1 cellular context compared by ENCODE assay signal in genomic region chr2:42809876-42810125, GRCh38.
TF ChIP-seq lines count a peak whose summit lies in the region.

No MANE protein-coding gene starts in this region.

TF ChIP-seq in K562, 482 proteins besides CTCF, POLR2A, EP300 and RAD21 (continued from another document and continues in another):
- no peak for TF ChIP-seq ZBED1 (IDR thresholded peaks at IDR 0.05)
- no peak for TF ChIP-seq KAT2B (IDR thresholded peaks at IDR 0.05; ENCODE audit: low read depth, low read length)
- no peak for TF ChIP-seq PATZ1 (CRISPR knock-in tag; IDR thresholded peaks at IDR 0.05; ENCODE audit: borderline replicate concordance)
- TF ChIP-seq FIP1L1 (IDR thresholded peaks at IDR 0.05; ENCODE audit: low read depth, low read length, poor library complexity, severe bottlenecking): peak; percentile 27
- TF ChIP-seq MCM3 (IDR thresholded peaks at IDR 0.05): no peak
- TF ChIP-seq E2F6 (IDR thresholded peaks at IDR 0.05; ENCODE audit: borderline replicate concordance in 1 of 2, extremely low read depth in 1 of 2, insufficient read depth in 1 of 2, insufficient read length in 1 of 2, low read depth in 1 of 2, low read length in 1 of 2, poor library complexity in 1 of 2, severe bottlenecking in 1 of 2): peak in 1 of 2 experiments; percentile 72
- peak; percentile 52; the same call in 1 of the 2 replicates for TF ChIP-seq CXXC5 (CRISPR knock-in tag; IDR thresholded peaks at IDR 0.05)
- TF ChIP-seq ZNF766 (CRISPR knock-in tag; conservative IDR thresholded peaks at IDR 0.05): 0 out of 2 replicates have a peak, but pooled peaks have one; percentile 1
- TF ChIP-seq, protein P1, sequence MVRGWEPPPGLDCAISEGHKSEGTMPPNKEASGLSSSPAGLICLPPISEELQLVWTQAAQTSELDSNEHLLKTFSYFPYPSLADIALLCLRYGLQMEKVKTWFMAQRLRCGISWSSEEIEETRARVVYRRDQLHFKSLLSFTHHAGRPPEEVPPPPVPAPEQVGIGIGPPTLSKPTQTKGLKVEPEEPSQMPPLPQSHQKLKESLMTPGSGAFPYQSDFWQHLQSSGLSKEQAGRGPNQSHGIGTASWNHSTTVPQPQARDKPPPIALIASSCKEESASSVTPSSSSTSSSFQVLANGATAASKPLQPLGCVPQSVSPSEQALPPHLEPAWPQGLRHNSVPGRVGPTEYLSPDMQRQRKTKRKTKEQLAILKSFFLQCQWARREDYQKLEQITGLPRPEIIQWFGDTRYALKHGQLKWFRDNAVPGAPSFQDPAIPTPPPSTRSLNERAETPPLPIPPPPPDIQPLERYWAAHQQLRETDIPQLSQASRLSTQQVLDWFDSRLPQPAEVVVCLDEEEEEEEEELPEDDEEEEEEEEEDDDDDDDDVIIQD (CRISPR knock-in tag; IDR thresholded peaks at IDR 0.05): no peak
- no peak for TF ChIP-seq HNRNPLL (IDR thresholded peaks at IDR 0.05; ENCODE audit: low read depth, low read length, poor library complexity, severe bottlenecking)
- no peak for TF ChIP-seq ZNF444 (CRISPR knock-in tag; IDR thresholded peaks at IDR 0.05)
- TF ChIP-seq NR2C2 (CRISPR knock-in tag; IDR thresholded peaks at IDR 0.05): no peak
- TF ChIP-seq NR2C2 (tag; IDR thresholded peaks at IDR 0.05): peak; percentile 7; the same call in 1 of the 2 replicates
- TF ChIP-seq HOXB6 (CRISPR knock-in tag; IDR thresholded peaks at IDR 0.05; ENCODE audit: borderline replicate concordance): no peak
- no peak for TF ChIP-seq EWSR1 (IDR thresholded peaks at IDR 0.05; ENCODE audit: borderline replicate concordance, low read depth, partially characterized antibody)
- no peak for TF ChIP-seq CREM (IDR thresholded peaks at IDR 0.05; ENCODE audit: low read depth)
- no peak for TF ChIP-seq ZBTB12 (CRISPR knock-in tag; IDR thresholded peaks at IDR 0.05)
- TF ChIP-seq, protein P2, sequence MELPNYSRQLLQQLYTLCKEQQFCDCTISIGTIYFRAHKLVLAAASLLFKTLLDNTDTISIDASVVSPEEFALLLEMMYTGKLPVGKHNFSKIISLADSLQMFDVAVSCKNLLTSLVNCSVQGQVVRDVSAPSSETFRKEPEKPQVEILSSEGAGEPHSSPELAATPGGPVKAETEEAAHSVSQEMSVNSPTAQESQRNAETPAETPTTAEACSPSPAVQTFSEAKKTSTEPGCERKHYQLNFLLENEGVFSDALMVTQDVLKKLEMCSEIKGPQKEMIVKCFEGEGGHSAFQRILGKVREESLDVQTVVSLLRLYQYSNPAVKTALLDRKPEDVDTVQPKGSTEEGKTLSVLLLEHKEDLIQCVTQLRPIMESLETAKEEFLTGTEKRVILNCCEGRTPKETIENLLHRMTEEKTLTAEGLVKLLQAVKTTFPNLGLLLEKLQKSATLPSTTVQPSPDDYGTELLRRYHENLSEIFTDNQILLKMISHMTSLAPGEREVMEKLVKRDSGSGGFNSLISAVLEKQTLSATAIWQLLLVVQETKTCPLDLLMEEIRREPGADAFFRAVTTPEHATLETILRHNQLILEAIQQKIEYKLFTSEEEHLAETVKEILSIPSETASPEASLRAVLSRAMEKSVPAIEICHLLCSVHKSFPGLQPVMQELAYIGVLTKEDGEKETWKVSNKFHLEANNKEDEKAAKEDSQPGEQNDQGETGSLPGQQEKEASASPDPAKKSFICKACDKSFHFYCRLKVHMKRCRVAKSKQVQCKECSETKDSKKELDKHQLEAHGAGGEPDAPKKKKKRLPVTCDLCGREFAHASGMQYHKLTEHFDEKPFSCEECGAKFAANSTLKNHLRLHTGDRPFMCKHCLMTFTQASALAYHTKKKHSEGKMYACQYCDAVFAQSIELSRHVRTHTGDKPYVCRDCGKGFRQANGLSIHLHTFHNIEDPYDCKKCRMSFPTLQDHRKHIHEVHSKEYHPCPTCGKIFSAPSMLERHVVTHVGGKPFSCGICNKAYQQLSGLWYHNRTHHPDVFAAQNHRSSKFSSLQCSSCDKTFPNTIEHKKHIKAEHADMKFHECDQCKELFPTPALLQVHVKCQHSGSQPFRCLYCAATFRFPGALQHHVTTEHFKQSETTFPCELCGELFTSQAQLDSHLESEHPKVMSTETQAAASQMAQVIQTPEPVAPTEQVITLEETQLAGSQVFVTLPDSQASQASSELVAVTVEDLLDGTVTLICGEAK (IDR thresholded peaks at IDR 0.05): no peak
- TF ChIP-seq, protein P2 (CRISPR knock-in tag; IDR thresholded peaks at IDR 0.05): no peak
- TF ChIP-seq MAZ (CRISPR knock-in tag; conservative IDR thresholded peaks at IDR 0.05 in 1 of 2, IDR thresholded peaks at IDR 0.05 in 1 of 2): peak in 1 of 2 experiments; percentile 73; a peak in 1 of 4 replicates
- peak; percentile 45 for TF ChIP-seq TAF1 (IDR thresholded peaks at IDR 0.05; ENCODE audit: control insufficient read depth, extremely low read depth, insufficient read depth, low read length, severe bottlenecking)
- TF ChIP-seq TEAD2 (tag; IDR thresholded peaks at IDR 0.05): no peak
- TF ChIP-seq ZNF445 (CRISPR knock-in tag; IDR thresholded peaks at IDR 0.05; ENCODE audit: low read depth): no peak
- TF ChIP-seq SMAD4 (CRISPR knock-in tag; conservative IDR thresholded peaks at IDR 0.05): peak; percentile 88
- TF ChIP-seq GATAD2B (IDR thresholded peaks at IDR 0.05; ENCODE audit: borderline replicate concordance): peak; percentile 77
- TF ChIP-seq GTF2A2 (tag; IDR thresholded peaks at IDR 0.05): no peak
- TF ChIP-seq, protein P3, sequence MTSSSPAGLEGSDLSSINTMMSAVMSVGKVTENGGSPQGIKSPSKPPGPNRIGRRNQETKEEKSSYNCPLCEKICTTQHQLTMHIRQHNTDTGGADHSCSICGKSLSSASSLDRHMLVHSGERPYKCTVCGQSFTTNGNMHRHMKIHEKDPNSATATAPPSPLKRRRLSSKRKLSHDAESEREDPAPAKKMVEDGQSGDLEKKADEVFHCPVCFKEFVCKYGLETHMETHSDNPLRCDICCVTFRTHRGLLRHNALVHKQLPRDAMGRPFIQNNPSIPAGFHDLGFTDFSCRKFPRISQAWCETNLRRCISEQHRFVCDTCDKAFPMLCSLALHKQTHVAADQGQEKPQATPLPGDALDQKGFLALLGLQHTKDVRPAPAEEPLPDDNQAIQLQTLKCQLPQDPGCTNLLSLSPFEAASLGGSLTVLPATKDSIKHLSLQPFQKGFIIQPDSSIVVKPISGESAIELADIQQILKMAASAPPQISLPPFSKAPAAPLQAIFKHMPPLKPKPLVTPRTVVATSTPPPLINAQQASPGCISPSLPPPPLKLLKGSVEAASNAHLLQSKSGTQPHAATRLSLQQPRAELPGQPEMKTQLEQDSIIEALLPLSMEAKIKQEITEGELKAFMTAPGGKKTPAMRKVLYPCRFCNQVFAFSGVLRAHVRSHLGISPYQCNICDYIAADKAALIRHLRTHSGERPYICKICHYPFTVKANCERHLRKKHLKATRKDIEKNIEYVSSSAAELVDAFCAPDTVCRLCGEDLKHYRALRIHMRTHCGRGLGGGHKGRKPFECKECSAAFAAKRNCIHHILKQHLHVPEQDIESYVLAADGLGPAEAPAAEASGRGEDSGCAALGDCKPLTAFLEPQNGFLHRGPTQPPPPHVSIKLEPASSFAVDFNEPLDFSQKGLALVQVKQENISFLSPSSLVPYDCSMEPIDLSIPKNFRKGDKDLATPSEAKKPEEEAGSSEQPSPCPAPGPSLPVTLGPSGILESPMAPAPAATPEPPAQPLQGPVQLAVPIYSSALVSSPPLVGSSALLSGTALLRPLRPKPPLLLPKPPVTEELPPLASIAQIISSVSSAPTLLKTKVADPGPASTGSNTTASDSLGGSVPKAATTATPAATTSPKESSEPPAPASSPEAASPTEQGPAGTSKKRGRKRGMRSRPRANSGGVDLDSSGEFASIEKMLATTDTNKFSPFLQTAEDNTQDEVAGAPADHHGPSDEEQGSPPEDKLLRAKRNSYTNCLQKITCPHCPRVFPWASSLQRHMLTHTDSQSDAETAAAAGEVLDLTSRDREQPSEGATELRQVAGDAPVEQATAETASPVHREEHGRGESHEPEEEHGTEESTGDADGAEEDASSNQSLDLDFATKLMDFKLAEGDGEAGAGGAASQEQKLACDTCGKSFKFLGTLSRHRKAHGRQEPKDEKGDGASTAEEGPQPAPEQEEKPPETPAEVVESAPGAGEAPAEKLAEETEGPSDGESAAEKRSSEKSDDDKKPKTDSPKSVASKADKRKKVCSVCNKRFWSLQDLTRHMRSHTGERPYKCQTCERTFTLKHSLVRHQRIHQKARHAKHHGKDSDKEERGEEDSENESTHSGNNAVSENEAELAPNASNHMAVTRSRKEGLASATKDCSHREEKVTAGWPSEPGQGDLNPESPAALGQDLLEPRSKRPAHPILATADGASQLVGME (CRISPR knock-in tag; IDR thresholded peaks at IDR 0.05): no peak
- TF ChIP-seq ID3 (CRISPR knock-in tag; IDR thresholded peaks at IDR 0.05): no peak
- TF ChIP-seq ID3 (tag; IDR thresholded peaks at IDR 0.05): no peak
- no peak for TF ChIP-seq ZNF232 (CRISPR knock-in tag; IDR thresholded peaks at IDR 0.05)
- TF ChIP-seq ZBTB1 (CRISPR knock-in tag; IDR thresholded peaks at IDR 0.05; ENCODE audit: borderline replicate concordance, low read depth): no peak
- TF ChIP-seq ELK1 (CRISPR knock-in tag; IDR thresholded peaks at IDR 0.05): no peak
- TF ChIP-seq NCOA2 (IDR thresholded peaks at IDR 0.05; ENCODE audit: partially characterized antibody in 2 of 2): no peak
- no peak for TF ChIP-seq NR4A1 (CRISPR knock-in tag; IDR thresholded peaks at IDR 0.05)
- TF ChIP-seq NR4A1 (tag; IDR thresholded peaks at IDR 0.05): no peak
